In the genomic region with DNA sequence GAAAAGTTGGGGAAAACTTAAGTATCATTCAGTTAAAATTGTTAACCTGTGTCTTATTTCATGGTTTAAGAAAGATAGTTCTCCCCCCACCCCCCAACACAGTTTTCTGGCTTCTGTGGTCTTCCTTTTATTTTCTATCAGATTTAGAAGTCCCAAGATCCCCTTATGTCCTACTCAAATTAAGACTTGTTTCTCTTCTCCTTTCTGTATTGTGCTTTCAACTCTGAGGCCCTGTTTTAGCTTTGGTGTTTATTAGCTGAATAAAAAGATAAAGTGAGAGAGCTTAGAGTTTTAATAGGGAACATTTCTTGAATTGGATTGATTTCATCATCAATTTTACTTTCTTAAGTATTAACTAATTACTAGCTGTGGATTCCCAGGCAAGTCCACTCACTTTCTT, we compare ENCODE assay signal across 9 cellular contexts.
A peak's percentile ranks its signal among the peaks of the same experiment; 100 is the strongest.
DNase-seq lines count a peak whose midpoint lies in the region; ATAC-seq and TF ChIP-seq lines count a peak whose summit lies in the region.
"Had no signal": no experiment of that assay in that cellular context is flagged by ENCODE, and none has a peak within 500 bp of the region (broad histone marks: within the 10 kb centered on the region; RNA-seq: fewer than 3 reads in every experiment).

No MANE protein-coding gene starts in this region.

- peaks cover 11% of the 10 kb centered on the region for H4K20me1 ChIP-seq in hepatocyte (ENCODE audit: insufficient read depth, poor library complexity, severe bottlenecking)

- H3K36me3 ChIP-seq in hepatocyte (replicated peaks; ENCODE audit: insufficient read depth, low read depth) (no peaks in the 10 kb centered on the region), adrenal gland (replicated peaks in 1 of 2) (no peaks in the 10 kb centered on the region)

- no peak for TF ChIP-seq POLR2A in adrenal gland (IDR thresholded peaks at IDR 0.05)

- H3K79me2 ChIP-seq in hepatocyte, result peaks cover 71% of the 10 kb centered on the region

- intact Hi-C loops in posterior cingulate gyrus (cut with DNase I) (no loop called here), adrenal gland (cut with DNase I) (no loop called here)

- H3K4me2 ChIP-seq in hepatocyte, result peak overlapping the region; percentile 49

- H3K4me3 ChIP-seq in hepatocyte (no peak overlapping the region), adrenal gland (no peak overlapping the region)

- H3K27ac ChIP-seq in hepatocyte (peak overlapping the region; percentile 83), adrenal gland (no peak overlapping the region)

- H3K9me2 ChIP-seq in hepatocyte (replicated peaks; ENCODE audit: insufficient read depth), result no peaks in the 10 kb centered on the region

- H3K4me1 ChIP-seq in hepatocyte (ENCODE audit: insufficient read depth) (peaks cover 25% of the 10 kb centered on the region), adrenal gland (replicated peaks in 1 of 2) (peaks cover 0 to 22% of the 10 kb centered on the region in 2 donors)

- ATAC-seq in GM18498 (IDR thresholded peaks at IDR 0.05; ENCODE audit: unreplicated experiment) (peak; percentile 44), GM21423 (IDR thresholded peaks at IDR 0.05; ENCODE audit: unreplicated experiment) (peak; percentile 55), HG03521 (IDR thresholded peaks at IDR 0.05; ENCODE audit: unreplicated experiment) (peak; percentile 38)
- ATAC-seq: sciatic nerve had no signal

- H2AFZ ChIP-seq in hepatocyte, result no peak overlapping the region

- DNase-seq in hepatocyte (ENCODE audit: low spot score) (no peak), NCI-H187 treated with DMSO at 0.1 percent for 48 hours (lab: John Stamatoyannopoulos, UW) (no peak), posterior cingulate gyrus (no peak), adrenal gland (no peak)
- no peak for DNase-seq in activated CD4-positive, alpha-beta T cell treated with anti-CD3 and anti-CD28 coated beads for 4 hours

- no peak for TF ChIP-seq CTCF in hepatocyte (IDR thresholded peaks at IDR 0.05; ENCODE audit: poor library complexity)
- TF ChIP-seq CTCF in adrenal gland (IDR thresholded peaks at IDR 0.05), result no peak

- H3K9me3 ChIP-seq in hepatocyte (ENCODE audit: low read depth) (no peaks in the 10 kb centered on the region), adrenal gland (replicated peaks in 1 of 3) (no peaks in the 10 kb centered on the region)

- no peaks in the 10 kb centered on the region for H3K27me3 ChIP-seq in hepatocyte
- H3K27me3 ChIP-seq in adrenal gland, result no peaks in the 10 kb centered on the region
